ENCODE assay signal across 8 cellular contexts in the genomic region with DNA sequence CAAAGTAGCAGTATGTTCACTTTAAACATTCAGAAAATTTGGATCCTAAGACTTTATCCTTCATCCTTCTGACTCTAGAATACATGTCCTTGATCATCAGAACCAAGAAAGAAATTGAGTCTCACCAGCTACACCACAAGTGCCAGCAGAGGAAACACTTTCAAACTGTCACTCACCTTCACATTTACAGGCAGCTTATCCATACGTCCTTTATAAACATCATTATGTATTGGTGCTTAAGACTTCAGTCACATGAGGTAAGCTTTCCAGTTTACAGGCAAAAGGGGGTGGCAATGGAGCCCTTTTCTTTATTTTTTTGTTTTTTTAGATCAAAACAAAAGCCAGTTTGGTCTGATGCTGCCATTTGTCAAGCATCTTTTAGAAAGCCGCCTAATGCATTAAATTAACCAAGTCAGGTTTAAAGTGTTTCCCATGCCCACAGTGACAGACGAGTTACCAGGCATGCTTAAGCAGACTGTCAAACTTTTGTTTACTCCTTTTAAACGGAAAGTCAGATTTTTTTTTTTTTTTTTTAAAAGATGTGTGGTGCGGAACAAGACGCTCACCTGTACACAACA. TPM values are rescaled to one million over a fixed set of nuclear protein-coding genes. Genes with fewer than 3 reads are reported as not detected.
DNase-seq lines count a peak whose midpoint lies in the region; ATAC-seq and TF ChIP-seq lines count a peak whose summit lies in the region.

No MANE protein-coding gene starts in this region.

- no peak for TF ChIP-seq CTCF in BE2C (IDR thresholded peaks at IDR 0.05; ENCODE audit: low read depth, low read length)
- no peak for TF ChIP-seq CTCF in breast epithelium (IDR thresholded peaks at IDR 0.05)

- intact Hi-C loops in breast epithelium (cut with DNase I; ENCODE audit: low total_unique reads) = loop anchor here (5.0 kb wide), 1 partner anchor 63 kb away; the partner anchor contains the start of gene MAPK13

- H3K9me2 ChIP-seq in Karpas-422 (replicated peaks; ENCODE audit: insufficient read depth, low read length) = no peaks in the 10 kb centered on the region

- H3K36me3 ChIP-seq in BE2C (peaks cover 11% of the 10 kb centered on the region), Karpas-422 (ENCODE audit: insufficient read depth, low read length) (0 out of 2 replicates have a peak, but pooled peaks cover 1% of the 10 kb centered on the region), breast epithelium (no peaks in the 10 kb centered on the region), muscle layer of duodenum (ENCODE audit: control insufficient read depth in 1 of 2, insufficient read depth in 2 of 2, low read length in 2 of 2) (peaks cover 4 to 9% of the 10 kb centered on the region in 2 donors)

- peaks cover 3% of the 10 kb centered on the region; the same call in 1 of the 2 replicates for H3K9me3 ChIP-seq in BE2C
- H3K9me3 ChIP-seq in Karpas-422 (ENCODE audit: low read length) = no peaks in the 10 kb centered on the region
- H3K9me3 ChIP-seq in breast epithelium = no peaks in the 10 kb centered on the region
- H3K9me3 ChIP-seq in muscle layer of duodenum (ENCODE audit: control insufficient read depth in 1 of 2, low read length in 2 of 2) = no peaks in the 10 kb centered on the region

- H3K27me3 ChIP-seq in BE2C (peaks cover 3% of the 10 kb centered on the region; the same call in 1 of the 2 replicates), Karpas-422 (ENCODE audit: low read length) (no peaks in the 10 kb centered on the region), breast epithelium (no peaks in the 10 kb centered on the region), muscle layer of duodenum (ENCODE audit: low read depth, low read length) (no peaks in the 10 kb centered on the region)

- H3K4me2 ChIP-seq in Karpas-422 (ENCODE audit: low read depth, low read length, poor library complexity, severe bottlenecking) = peak overlapping the region; percentile 89

- H4K20me1 ChIP-seq in Karpas-422 (ENCODE audit: insufficient read depth, low read depth, low read length) = no peaks in the 10 kb centered on the region

- ATAC-seq in GM21737 (IDR thresholded peaks at IDR 0.05; ENCODE audit: unreplicated experiment) (no peak), HG02763 (IDR thresholded peaks at IDR 0.05; ENCODE audit: unreplicated experiment) (no peak), HG02852 (IDR thresholded peaks at IDR 0.05; ENCODE audit: unreplicated experiment) (no peak)

- no peak overlapping the region for H2AFZ ChIP-seq in Karpas-422 (ENCODE audit: low read length)

- H3K27ac ChIP-seq in Karpas-422 (ENCODE audit: low read length) (no peak overlapping the region), breast epithelium (peak overlapping the region; percentile 97 to 100), muscle layer of duodenum (ENCODE audit: low read length) (peak overlapping the region; percentile 53)

- DNase-seq in BE2C (no peak), Karpas-422 (peak; percentile 45), breast epithelium (ENCODE audit: low spot score in 2 of 2) (no peak), NCI-H2081 (lab: John Stamatoyannopoulos, UW) (no peak)

- peak overlapping the region; percentile 85 for H3K9ac ChIP-seq in Karpas-422 (ENCODE audit: low read length)

- peaks cover 14% of the 10 kb centered on the region for H3K79me2 ChIP-seq in Karpas-422 (ENCODE audit: low read length)

- H3K4me3 ChIP-seq in BE2C (ENCODE audit: low read depth, low read length) = peak overlapping the region; percentile 72
- H3K4me3 ChIP-seq in Karpas-422 (ENCODE audit: low read length) = peak overlapping the region; percentile 72
- H3K4me3 ChIP-seq in breast epithelium = peak overlapping the region; percentile 78 to 97 (median 87)
- H3K4me3 ChIP-seq in muscle layer of duodenum (ENCODE audit: low read depth in 1 of 2, low read length in 2 of 2) = peak overlapping the region; percentile 70

- no peaks in the 10 kb centered on the region; the same call in 1 of the 2 replicates for H3K4me1 ChIP-seq in BE2C
- peaks cover 17% of the 10 kb centered on the region for H3K4me1 ChIP-seq in Karpas-422 (ENCODE audit: low read length)
- peaks cover 9% of the 10 kb centered on the region in 2 donors for H3K4me1 ChIP-seq in breast epithelium
- H3K4me1 ChIP-seq in muscle layer of duodenum (ENCODE audit: control insufficient read depth in 1 of 2, insufficient read depth in 2 of 2, low read length in 2 of 2) = peaks cover 8 to 15% of the 10 kb centered on the region in 2 donors

- TF ChIP-seq POLR2A in breast epithelium (IDR thresholded peaks at IDR 0.05) = no peak

RNA-seq across cellular contexts. Expression of gene BRPF3, which starts 1.0 kb away (rescaled TPM):
- polyA plus RNA-seq in BE2C (2012; ENCODE audit: insufficient read depth, insufficient read length, low read depth) = 33.6 TPM
- total RNA-seq in Karpas-422 (2014; rRNA removed; shearing (Covaris generic); ENCODE audit: low replicate concordance) = 10.3 and 16.2 TPM in 2 replicates
- 10 to 100 TPM; 18.9 to 26.5 (median 25.8) TPM for total RNA-seq in breast epithelium
